Comparison of ENCODE assay signal across 27 cellular contexts in the genomic region with DNA sequence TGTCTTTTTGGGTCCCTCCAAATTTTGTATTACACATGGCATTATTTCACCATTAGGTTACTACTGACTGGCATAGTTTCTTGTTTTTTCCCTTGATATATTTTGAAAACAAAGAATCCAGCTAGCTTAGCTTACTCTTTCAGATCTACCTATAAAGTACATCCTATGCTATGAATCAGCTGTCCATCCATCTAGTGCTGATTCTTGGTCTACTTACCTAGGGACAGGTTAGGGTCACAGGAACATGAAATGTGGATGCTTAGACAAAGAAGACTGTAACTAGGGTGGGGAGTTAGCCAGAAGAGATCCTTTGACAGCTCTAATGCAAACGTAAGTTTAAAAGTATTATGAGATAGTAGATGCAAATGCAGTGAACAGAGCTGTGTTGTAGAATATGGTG.
"Had no signal": no experiment of that assay in that cellular context is flagged by ENCODE, and none has a peak within 500 bp of the region (broad histone marks: within the 10 kb centered on the region; RNA-seq: fewer than 3 reads in every experiment).

No MANE protein-coding gene starts in this region.

- H3K27me3 ChIP-seq: gastrocnemius medialis, neutrophil, pancreas, suprapubic skin, transverse colon, upper lobe of right lung, uterus had no signal

- H3K27ac ChIP-seq: coronary artery, gastrocnemius medialis, left ventricle myocardium inferior, lower lobe of right lung, neutrophil, pancreas, suprapubic skin, transverse colon, upper lobe of right lung, uterus had no signal

- H3K4me3 ChIP-seq: coronary artery, gastrocnemius medialis, left ventricle myocardium inferior, lower lobe of right lung, mucosa of descending colon, pancreas, smooth muscle cell, suprapubic skin, transverse colon, upper lobe of right lung, uterus had no signal

- H3K4me1 Mint-ChIP-seq: mesothelial cell of epicardium; naive B cell; neural crest cell; stimulated activated naive CD8-positive, alpha-beta T cell treated with anti-CD3 and anti-CD28 coated beads, Interleukin-15, amount 100 ng/mL, for 72 hours had no signal

- DNase-seq: effector memory CD8-positive, alpha-beta T cell; gastrocnemius medialis; head of caudate nucleus; kidney; left ventricle myocardium inferior; lower lobe of right lung; mesenchymal stem cell; mucosa of descending colon; naive B cell; pancreas; stimulated activated CD4-positive, alpha-beta T cell treated with anti-CD3 and anti-CD28 coated beads, Interleukin-12 subunit alpha, Interleukin-12 subunit beta, amount 100 ng/mL, for 4 hours; stimulated activated CD4-positive, alpha-beta T cell treated with anti-CD3 and anti-CD28 coated beads, Interleukin-1b, Interleukin-23, amount 100 ng/mL, for 48 hours; stimulated activated CD4-positive, alpha-beta T cell treated with anti-CD3 and anti-CD28 coated beads, Interleukin-4, amount 100 ng/mL, for 1 hour; stimulated activated CD8-positive, alpha-beta memory T cell treated with anti-CD3 and anti-CD28 coated beads, Interleukin-4, amount 100 ng/mL, for 48 hours; stimulated activated naive CD4-positive, alpha-beta T cell; stimulated activated naive CD8-positive, alpha-beta T cell treated with anti-CD3 and anti-CD28 coated beads, Interleukin-15, amount 100 ng/mL, for 72 hours; transverse colon; upper lobe of right lung; uterus had no signal

- H3K36me3 ChIP-seq: gastrocnemius medialis, left ventricle myocardium inferior, lower lobe of right lung, neutrophil, pancreas, suprapubic skin, transverse colon, upper lobe of right lung, uterus had no signal

- H3K9me3 Mint-ChIP-seq: mesothelial cell of epicardium, neural crest cell had no signal

- H3K27ac Mint-ChIP-seq: effector memory CD8-positive, alpha-beta T cell; mesothelial cell of epicardium; naive B cell; natural killer cell treated with Interleukin-12 subunit alpha and Interleukin-12 subunit beta and Interleukin-15 and Interleukin-18, amount 100 ng/mL, for 72 hours; stimulated activated naive CD8-positive, alpha-beta T cell treated with anti-CD3 and anti-CD28 coated beads, Interleukin-15, amount 100 ng/mL, for 72 hours had no signal

- H3K4me1 ChIP-seq: left ventricle myocardium inferior, lower lobe of right lung, pancreas, suprapubic skin, transverse colon, upper lobe of right lung, uterus had no signal

- H3K4me3 Mint-ChIP-seq: effector memory CD8-positive, alpha-beta T cell; mesothelial cell of epicardium; naive B cell; natural killer cell treated with Interleukin-12 subunit alpha and Interleukin-12 subunit beta and Interleukin-15 and Interleukin-18, amount 100 ng/mL, for 72 hours; neural crest cell; stimulated activated naive CD8-positive, alpha-beta T cell treated with anti-CD3 and anti-CD28 coated beads, Interleukin-15, amount 100 ng/mL, for 72 hours had no signal

- H3K4me2 ChIP-seq: smooth muscle cell had no signal

- H3K36me3 Mint-ChIP-seq: mesothelial cell of epicardium; naive B cell; natural killer cell treated with Interleukin-12 subunit alpha and Interleukin-12 subunit beta and Interleukin-15 and Interleukin-18, amount 100 ng/mL, for 72 hours had no signal

- ATAC-seq: effector memory CD8-positive, alpha-beta T cell; gastrocnemius medialis; lower lobe of right lung; mucosa of descending colon; natural killer cell treated with Interleukin-12 subunit alpha and Interleukin-12 subunit beta and Interleukin-15 and Interleukin-18, amount 100 ng/mL, for 72 hours; pancreas; sciatic nerve; stimulated activated naive CD8-positive, alpha-beta T cell treated with anti-CD3 and anti-CD28 coated beads, Interleukin-15, amount 100 ng/mL, for 72 hours; upper lobe of right lung had no signal

- H3K27me3 Mint-ChIP-seq: effector memory CD8-positive, alpha-beta T cell; naive B cell; natural killer cell treated with Interleukin-12 subunit alpha and Interleukin-12 subunit beta and Interleukin-15 and Interleukin-18, amount 100 ng/mL, for 72 hours; stimulated activated naive CD8-positive, alpha-beta T cell treated with anti-CD3 and anti-CD28 coated beads, Interleukin-15, amount 100 ng/mL, for 72 hours had no signal
